In genomic region chr4:189659302-189659701, GRCh38 we compare ENCODE assay signal across 16 cellular contexts.
"Had no signal": no experiment of that assay in that cellular context is flagged by ENCODE, and none has a peak within 500 bp of the region (broad histone marks: within the 10 kb centered on the region; RNA-seq: fewer than 3 reads in every experiment).

No MANE protein-coding gene starts in this region.

- H3K4me1 Mint-ChIP-seq: stimulated activated naive CD8-positive, alpha-beta T cell treated with anti-CD3 and anti-CD28 coated beads, Interleukin-15, amount 100 ng/mL, for 72 hours had no signal

- H3K4me1 ChIP-seq: adrenal gland, gastrocnemius medialis, parathyroid adenoma, uterus had no signal

- H3K4me3 Mint-ChIP-seq: stimulated activated naive CD8-positive, alpha-beta T cell treated with anti-CD3 and anti-CD28 coated beads, Interleukin-15, amount 100 ng/mL, for 72 hours had no signal

- ATAC-seq: gastrocnemius medialis; stimulated activated naive CD8-positive, alpha-beta T cell treated with anti-CD3 and anti-CD28 coated beads, Interleukin-15, amount 100 ng/mL, for 72 hours had no signal

- H3K27me3 Mint-ChIP-seq: stimulated activated naive CD8-positive, alpha-beta T cell treated with anti-CD3 and anti-CD28 coated beads, Interleukin-15, amount 100 ng/mL, for 72 hours had no signal

- H3K4me3 ChIP-seq: adrenal gland, coronary artery, gastrocnemius medialis, thoracic aorta, uterus had no signal

- DNase-seq: activated CD4-positive, alpha-beta T cell treated with anti-CD3 and anti-CD28 coated beads for 4 hours; activated naive CD4-positive, alpha-beta T cell treated with anti-CD3 and anti-CD28 coated beads, Interleukin-2, amount 50 U/mL, for 16 hours; central memory CD4-positive, alpha-beta T cell; effector memory CD4-positive, alpha-beta T cell; gastrocnemius medialis; kidney; left ventricle myocardium superior; mesendoderm; stimulated activated CD4-positive, alpha-beta T cell treated with anti-CD3 and anti-CD28 coated beads, Interleukin-4, amount 100 ng/mL, for 4 hours; stimulated activated naive CD8-positive, alpha-beta T cell treated with anti-CD3 and anti-CD28 coated beads, Interleukin-15, amount 100 ng/mL, for 72 hours; uterus; WERI-Rb-1 had no signal

- H3K36me3 ChIP-seq: adrenal gland, gastrocnemius medialis, thoracic aorta, uterus, WERI-Rb-1 had no signal

- H3K27ac ChIP-seq: adrenal gland, coronary artery, gastrocnemius medialis, parathyroid adenoma, thoracic aorta, uterus, WERI-Rb-1 had no signal

- H3K27me3 ChIP-seq: adrenal gland, gastrocnemius medialis, uterus had no signal

- FAIRE-seq: kidney had no signal

- H3K9me3 Mint-ChIP-seq: stimulated activated naive CD8-positive, alpha-beta T cell treated with anti-CD3 and anti-CD28 coated beads, Interleukin-15, amount 100 ng/mL, for 72 hours had no signal

- H3K9me3 ChIP-seq: adrenal gland, gastrocnemius medialis, thoracic aorta, uterus had no signal
